ENCODE assay signal across 8 cellular contexts in the genomic region with DNA sequence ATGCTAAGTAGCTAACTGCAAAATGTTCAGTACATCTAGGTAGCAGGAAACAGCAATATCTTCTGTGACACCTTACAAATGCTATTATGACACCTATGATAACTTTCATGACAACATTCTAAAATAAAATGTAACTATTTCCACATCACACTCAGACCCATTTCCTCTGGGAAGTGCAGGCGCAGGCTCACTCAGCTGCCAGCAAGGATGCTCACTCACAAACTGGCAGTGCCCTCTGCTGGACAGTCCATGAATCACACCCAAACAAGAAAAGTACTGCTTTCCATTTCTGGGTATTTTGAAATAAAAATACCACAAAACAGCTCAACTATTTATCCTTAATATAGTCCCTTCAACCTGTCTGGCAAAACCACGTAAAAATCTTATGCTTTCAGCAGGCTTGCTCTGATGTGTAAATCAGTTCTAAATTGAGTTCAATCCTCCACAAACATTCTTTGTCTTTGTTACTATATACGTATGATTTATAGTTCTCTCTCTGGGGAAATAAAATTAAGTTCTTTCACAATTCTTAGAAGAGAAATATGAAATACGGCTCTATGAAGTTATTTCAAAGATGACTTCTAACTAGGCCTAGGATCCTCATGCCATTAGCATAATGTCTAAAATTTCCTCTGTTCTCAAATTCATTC.
DNase-seq lines count a peak whose midpoint lies in the region; ATAC-seq, FAIRE-seq and TF ChIP-seq lines count a peak whose summit lies in the region.

No MANE protein-coding gene starts in this region.

- H3K36me3 ChIP-seq in Loucy (ENCODE audit: insufficient read depth, low read length) (no peaks in the 10 kb centered on the region), SU-DHL-6 (ENCODE audit: low read length) (no peaks in the 10 kb centered on the region), adipocyte (ENCODE audit: control insufficient read depth, insufficient read depth, low read length, severe bottlenecking) (no peaks in the 10 kb centered on the region), left ventricle myocardium inferior (no peaks in the 10 kb centered on the region)

- H3K79me2 ChIP-seq in Loucy (ENCODE audit: insufficient read depth, low read length), result peaks cover 53% of the 10 kb centered on the region
- H3K79me2 ChIP-seq in SU-DHL-6 (ENCODE audit: insufficient read depth, low read length), result no peaks in the 10 kb centered on the region

- H3K9me2 ChIP-seq in Loucy (replicated peaks; ENCODE audit: low read depth, low read length) (no peaks in the 10 kb centered on the region), SU-DHL-6 (replicated peaks; ENCODE audit: insufficient read depth, low read length) (no peaks in the 10 kb centered on the region)

- H4K20me1 ChIP-seq in Loucy (ENCODE audit: insufficient read depth, low read length, poor library complexity, severe bottlenecking), result peaks cover 15% of the 10 kb centered on the region
- H4K20me1 ChIP-seq in SU-DHL-6 (ENCODE audit: low read depth, low read length), result no peaks in the 10 kb centered on the region

- H3K4me2 ChIP-seq in Loucy (ENCODE audit: low read depth, low read length, poor library complexity, severe bottlenecking) (no peak overlapping the region), SU-DHL-6 (ENCODE audit: low read depth, low read length, poor library complexity, severe bottlenecking) (no peak overlapping the region)

- H3F3A ChIP-seq in Loucy (ENCODE audit: low read depth) (no peaks in the 10 kb centered on the region), SU-DHL-6 (ENCODE audit: insufficient read depth) (no peaks in the 10 kb centered on the region)

- intact Hi-C loops in left ventricle myocardium inferior (cut with micrococcal nuclease), result loop anchor here (5.0 kb wide), 1 partner anchor 1306 kb away; the partner anchor contains the start of gene NRP1

- DNase-seq in C1 segment of cervical spinal cord (lab: John Stamatoyannopoulos, UW) (peak in 12 of 14 donors; percentile 15 to 73 (median 32)), GM19239 (ENCODE audit: insufficient read length, low spot score) (peak; percentile 21), adipocyte (ENCODE audit: low read depth) (peak; percentile 94), left ventricle myocardium inferior (peak; percentile 77), retinal pigment epithelial cell (ENCODE audit: low read depth) (peak; percentile 40)

- H2AFZ ChIP-seq in Loucy (ENCODE audit: low read length), result no peak overlapping the region
- no peak overlapping the region for H2AFZ ChIP-seq in SU-DHL-6 (ENCODE audit: low read depth, low read length, severe bottlenecking)

- H3K9ac ChIP-seq in Loucy (ENCODE audit: low read depth, low read length, poor library complexity, severe bottlenecking), result no peak overlapping the region
- no peak overlapping the region for H3K9ac ChIP-seq in SU-DHL-6 (ENCODE audit: low read length)
- no peak overlapping the region for H3K9ac ChIP-seq in adipocyte (ENCODE audit: low read length)

- peak; percentile 82 for FAIRE-seq in GM19239 (lab: Jason Lieb, UNC)

- H3K4me1 ChIP-seq in Loucy (ENCODE audit: insufficient read depth, low read length, poor library complexity, severe bottlenecking) (peaks cover 6% of the 10 kb centered on the region), adipocyte (ENCODE audit: control insufficient read depth, insufficient read depth, low read length) (peaks cover 23% of the 10 kb centered on the region), left ventricle myocardium inferior (peaks cover 22% of the 10 kb centered on the region)

- H3K27ac ChIP-seq in SU-DHL-6 (ENCODE audit: low read depth, low read length) (no peak overlapping the region), left ventricle myocardium inferior (replicated peaks) (no peak overlapping the region)

- no peak for ATAC-seq in HG03139 (IDR thresholded peaks at IDR 0.05; ENCODE audit: unreplicated experiment)

- TF ChIP-seq CTCF in Loucy (conservative IDR thresholded peaks at IDR 0.05; ENCODE audit: low read length) (peak; percentile 99), SU-DHL-6 (IDR thresholded peaks at IDR 0.05; ENCODE audit: insufficient read depth, low read length, poor library complexity, severe bottlenecking) (peak; percentile 84), left ventricle myocardium inferior (IDR thresholded peaks at IDR 0.05; ENCODE audit: borderline replicate concordance) (peak; percentile 95), retinal pigment epithelial cell (conservative IDR thresholded peaks at IDR 0.05; ENCODE audit: low read depth, low read length) (peak; percentile 90)

- H3K27me3 ChIP-seq in Loucy (ENCODE audit: insufficient read depth, low read length, poor library complexity, severe bottlenecking) (no peaks in the 10 kb centered on the region), SU-DHL-6 (ENCODE audit: low read length) (no peaks in the 10 kb centered on the region), adipocyte (replicated peaks; ENCODE audit: control insufficient read depth, insufficient read depth, low read length) (no peaks in the 10 kb centered on the region), left ventricle myocardium inferior (ENCODE audit: low read depth) (no peaks in the 10 kb centered on the region)

- H3K9me3 ChIP-seq in Loucy (ENCODE audit: insufficient read depth, low read depth, low read length) (no peaks in the 10 kb centered on the region), SU-DHL-6 (ENCODE audit: insufficient read depth, low read length) (no peaks in the 10 kb centered on the region), adipocyte (ENCODE audit: control insufficient read depth, low read length) (no peaks in the 10 kb centered on the region), left ventricle myocardium inferior (replicated peaks) (no peaks in the 10 kb centered on the region)

- no peak overlapping the region for H3K4me3 ChIP-seq in Loucy (ENCODE audit: low read length, poor library complexity, severe bottlenecking)
- no peak overlapping the region for H3K4me3 ChIP-seq in SU-DHL-6 (ENCODE audit: insufficient read depth, low read length, poor library complexity, severe bottlenecking)
- H3K4me3 ChIP-seq in adipocyte (ENCODE audit: low read length), result no peak overlapping the region
- no peak overlapping the region for H3K4me3 ChIP-seq in left ventricle myocardium inferior
- H3K4me3 ChIP-seq in retinal pigment epithelial cell (ENCODE audit: low read length), result no peak overlapping the region

Comparison
In these comparisons a context has a peak if more than half of its experiments do, and no peak if none do; other contexts are left out.
1. DNase-seq: peak in every context shown above with its lines; median percentile 94 in adipocyte; 77 in left ventricle myocardium inferior; 40 in retinal pigment epithelial cell; 32 in C1 segment of cervical spinal cord; 21 in GM19239.